ENCODE assay signal across 8 cellular contexts in the genomic region with DNA sequence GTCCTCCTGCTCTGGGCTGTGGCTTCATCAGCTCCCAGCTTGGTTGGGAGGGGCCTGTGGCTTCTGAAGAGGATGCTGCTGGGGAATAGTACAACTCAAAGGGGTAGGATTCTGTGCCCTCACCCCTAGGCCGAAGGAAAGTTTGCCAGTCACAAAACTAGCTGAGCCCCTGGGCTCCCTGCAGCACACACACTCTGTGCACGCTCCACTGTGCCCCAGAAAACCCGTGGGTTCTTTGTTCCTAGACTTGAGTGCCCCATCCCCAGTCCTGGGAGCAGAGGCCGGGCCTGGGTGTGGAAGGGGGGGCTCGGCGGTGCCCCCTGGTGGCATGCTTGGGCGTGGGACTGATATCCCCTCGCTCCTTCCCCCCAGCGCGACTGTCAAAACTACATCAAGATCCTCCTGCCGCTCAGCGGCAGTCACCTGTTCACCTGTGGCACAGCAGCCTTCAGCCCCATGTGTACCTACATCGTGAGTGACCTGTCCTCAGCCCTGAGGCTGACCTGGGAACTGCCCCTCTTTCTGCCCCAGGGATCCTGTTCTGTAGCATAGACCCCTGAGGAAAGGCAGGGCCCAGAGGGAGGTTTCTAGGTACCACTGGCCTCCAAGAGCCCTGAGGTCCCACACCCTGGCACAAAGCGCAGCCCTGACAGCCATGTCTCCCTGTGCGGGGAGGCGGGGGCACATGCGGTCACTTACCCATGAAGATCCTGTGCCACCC. TPM values are rescaled to one million over a fixed set of nuclear protein-coding genes. Genes with fewer than 3 reads are reported as not detected.
DNase-seq lines count a peak whose midpoint lies in the region; ATAC-seq and TF ChIP-seq lines count a peak whose summit lies in the region.

No MANE protein-coding gene starts in this region.

- ATAC-seq in naive thymus-derived CD8-positive, alpha-beta T cell, result peak; percentile 95 to 96
- ATAC-seq in GM18511 (IDR thresholded peaks at IDR 0.05; ENCODE audit: unreplicated experiment) (no peak), GM21737 (IDR thresholded peaks at IDR 0.05; ENCODE audit: unreplicated experiment) (no peak)

- POLR2A ChIA-PET in naive thymus-derived CD8-positive, alpha-beta T cell (lab: Charles Lee), result interaction anchor here (1.0 to 1.8 kb wide), 2 partner anchors 12 to 27 kb away, joined by 5 to 8 read pairs; no protein-coding TSS in a partner anchor

- H3K36me3 ChIP-seq in effector memory CD4-positive, alpha-beta T cell (ENCODE audit: control insufficient read depth, insufficient read depth, low read length), result peaks cover 1% of the 10 kb centered on the region
- no peaks in the 10 kb centered on the region for H3K36me3 ChIP-seq in uterus

- H3K4me3 ChIP-seq in effector memory CD4-positive, alpha-beta T cell (ENCODE audit: insufficient read depth, low read depth, low read length, poor library complexity, severe bottlenecking), result no peak overlapping the region
- no peak overlapping the region for H3K4me3 ChIP-seq in uterus

- no peaks in the 10 kb centered on the region for H3K4me1 ChIP-seq in effector memory CD4-positive, alpha-beta T cell (ENCODE audit: control insufficient read depth, insufficient read depth, low read length, poor library complexity, severe bottlenecking)
- H3K4me1 ChIP-seq in uterus, result no peaks in the 10 kb centered on the region

- H3K9me3 ChIP-seq in effector memory CD4-positive, alpha-beta T cell (ENCODE audit: control insufficient read depth, low read length), result no peaks in the 10 kb centered on the region
- H3K9me3 ChIP-seq in uterus, result no peaks in the 10 kb centered on the region

- no peak for TF ChIP-seq POLR2A in uterus (IDR thresholded peaks at IDR 0.05)

- intact Hi-C loops in uterus (cut with DNase I; ENCODE audit: low total_unique reads), result loop anchor here (5.0 kb wide), 1 partner anchor 167 kb away; no protein-coding TSS in a partner anchor

- H3K27ac Mint-ChIP-seq in naive thymus-derived CD8-positive, alpha-beta T cell, result peak overlapping the region in 3 of 10 donors; percentile 41 to 63 (median 48)

- H3K9me3 Mint-ChIP-seq in naive thymus-derived CD8-positive, alpha-beta T cell, result peaks cover 0 to 2% (median 0%) of the 10 kb centered on the region in 9 donors

- peaks cover 7 to 41% (median 18%) of the 10 kb centered on the region in 4 donors for H3K4me1 Mint-ChIP-seq in naive thymus-derived CD8-positive, alpha-beta T cell

- H3K27ac ChIP-seq in effector memory CD4-positive, alpha-beta T cell (ENCODE audit: insufficient read depth, low read length, poor library complexity, severe bottlenecking), result no peak overlapping the region
- no peak overlapping the region for H3K27ac ChIP-seq in uterus

- H3K4me3 Mint-ChIP-seq in naive thymus-derived CD8-positive, alpha-beta T cell, result no peak overlapping the region

- H3K27me3 ChIP-seq in effector memory CD4-positive, alpha-beta T cell (replicated peaks; ENCODE audit: control insufficient read depth, insufficient read depth, low read length, poor library complexity, severe bottlenecking), result no peaks in the 10 kb centered on the region
- H3K27me3 ChIP-seq in uterus, result no peaks in the 10 kb centered on the region

- DNase-seq in COR-L47 (lab: John Stamatoyannopoulos, UW), result peak; percentile 12
- peak; percentile 70 for DNase-seq in KBM-7
- DNase-seq in activated CD4-positive, alpha-beta T cell treated with anti-CD3 and anti-CD28 coated beads for 48 hours, result peak; percentile 71
- peak; percentile 11 to 27 (median 18) for DNase-seq in effector memory CD4-positive, alpha-beta T cell
- peak; percentile 40 to 79 (median 66) for DNase-seq in naive thymus-derived CD8-positive, alpha-beta T cell
- peak in 1 of 2 donors; percentile 47 for DNase-seq in uterus

- peaks cover 0 to 5% (median 2%) of the 10 kb centered on the region in 3 donors for H3K36me3 Mint-ChIP-seq in naive thymus-derived CD8-positive, alpha-beta T cell

- no peaks in the 10 kb centered on the region for H3K27me3 Mint-ChIP-seq in naive thymus-derived CD8-positive, alpha-beta T cell

- in situ Hi-C loops in KBM-7 (cut with MboI; ENCODE audit: low pct_unique_long_range_greater_than_20kb, low sequenced_read_pairs), result no loop called here

- peak; percentile 52 to 62 (median 56) for TF ChIP-seq CTCF in uterus (IDR thresholded peaks at IDR 0.05)

RNA-seq across cellular contexts. Expression of gene CIB1, which starts 14.2 kb away (rescaled TPM):
- total RNA-seq in naive thymus-derived CD8-positive, alpha-beta T cell, result 100 to 1,000 TPM; 110 TPM
- polyA plus RNA-seq in naive thymus-derived CD8-positive, alpha-beta T cell, result 100 to 1,000 TPM; 232 to 246 (median 232) TPM
- total RNA-seq in uterus, result 10 to 100 TPM in 3 of 4 donors, 1 to 10 TPM in 1; 9.5 to 80.7 (median 49.2) TPM

RNA-seq across cellular contexts. Expression of gene GDPGP1, which starts 14.4 kb away (rescaled TPM):
- total RNA-seq in naive thymus-derived CD8-positive, alpha-beta T cell, result 10 to 100 TPM; 12.0 to 12.4 TPM
- polyA plus RNA-seq in naive thymus-derived CD8-positive, alpha-beta T cell, result 1 to 10 TPM in 2 of 3 donors, under 1 TPM in 1; 0.50 to 2.2 (median 1.3) TPM
- 10 to 100 TPM in 1 of 4 donors, 1 to 10 TPM in 1, under 1 TPM in 2; under 0.01 to 15.0 (median 4.0) TPM for total RNA-seq in uterus

RNA-seq across cellular contexts. Expression of gene SEMA4B, which starts 18.5 kb away (rescaled TPM):
- total RNA-seq in naive thymus-derived CD8-positive, alpha-beta T cell, result 10 to 100 TPM; 19.8 to 25.1 TPM
- polyA plus RNA-seq in naive thymus-derived CD8-positive, alpha-beta T cell, result 1 to 10 TPM; 4.1 to 6.8 (median 5.0) TPM
- 10 to 100 TPM in 3 of 4 donors, 1 to 10 TPM in 1; 6.7 to 50.1 (median 22.8) TPM for total RNA-seq in uterus

RNA-seq across cellular contexts. Expression of gene TTLL13, which starts 29.8 kb away (rescaled TPM):
- 1 to 10 TPM in 1 of 2 experiments, under 1 TPM in 1; 0.71 to 1.0 TPM for total RNA-seq in naive thymus-derived CD8-positive, alpha-beta T cell
- polyA plus RNA-seq in naive thymus-derived CD8-positive, alpha-beta T cell, result not detected
- under 1 TPM in 1 of 4 donors, not detected in 3; 0.41 TPM for total RNA-seq in uterus

RNA-seq across cellular contexts. Expression of gene NGRN, which starts 45.9 kb away (rescaled TPM):
- total RNA-seq in naive thymus-derived CD8-positive, alpha-beta T cell, result 10 to 100 TPM; 47.7 to 53.3 TPM
- 10 to 100 TPM; 25.9 to 42.9 (median 26.5) TPM for polyA plus RNA-seq in naive thymus-derived CD8-positive, alpha-beta T cell
- total RNA-seq in uterus, result 100 to 1,000 TPM in 1 of 4 donors, 10 to 100 TPM in 3; 35.6 to 119 (median 69.4) TPM

Comparison
In these comparisons a context has a peak if more than half of its experiments do, and no peak if none do; other contexts are left out.
1. ATAC-seq: peak in naive thymus-derived CD8-positive, alpha-beta T cell (2 of 2); none in GM18511 (single experiment) and GM21737 (single experiment).